1 cellular context compared by ENCODE assay signal in the genomic region with DNA sequence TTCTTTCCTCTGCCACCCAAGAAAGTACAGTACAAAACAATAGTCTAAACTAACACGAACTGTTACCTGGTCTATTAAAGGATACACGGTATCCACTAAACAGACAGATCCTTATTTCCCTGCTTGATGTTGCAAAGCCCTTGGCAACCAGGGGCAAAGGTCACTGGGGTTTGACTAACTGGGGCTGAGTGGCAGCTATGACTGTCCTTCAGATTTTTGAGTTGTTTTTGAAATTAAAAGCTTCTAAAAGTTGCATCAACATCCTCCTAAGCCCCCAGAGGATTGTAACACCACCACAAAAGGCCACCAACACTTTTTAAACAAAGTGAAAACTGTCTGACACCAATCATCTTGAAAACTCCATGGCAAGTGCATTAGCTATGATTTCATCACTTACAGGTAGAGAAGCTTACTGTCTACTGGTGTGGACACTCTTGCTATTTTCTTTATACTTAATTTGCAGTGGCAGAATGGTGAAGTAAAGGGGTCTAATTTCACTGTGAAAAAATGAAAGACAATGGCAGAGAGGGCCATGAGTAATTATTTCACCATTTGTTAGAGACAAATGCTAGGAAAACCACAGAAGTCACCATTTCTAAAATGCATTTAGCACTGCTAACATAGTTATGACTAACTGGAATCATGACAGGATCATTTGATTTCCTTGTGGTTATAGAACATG.
TF ChIP-seq lines count a peak whose summit lies in the region.

No MANE protein-coding gene starts in this region.

TF ChIP-seq in IMR-90, 13 proteins besides CTCF, POLR2A, EP300 and RAD21:
- TF ChIP-seq NFE2L2 (IDR thresholded peaks at IDR 0.05; ENCODE audit: low read depth, low read length) (no peak), MAFK (IDR thresholded peaks at IDR 0.05; ENCODE audit: low read depth, low read length) (no peak), RFX5 (IDR thresholded peaks at IDR 0.05; ENCODE audit: low read depth, low read length) (no peak), MXI1 (IDR thresholded peaks at IDR 0.05; ENCODE audit: borderline replicate concordance, low read depth, low read length) (no peak), CHD1 (IDR thresholded peaks at IDR 0.05; ENCODE audit: low read depth, low read length) (no peak), SMC3 (IDR thresholded peaks at IDR 0.05; ENCODE audit: low read depth, low read length) (no peak), BHLHE40 (IDR thresholded peaks at IDR 0.05; ENCODE audit: low read depth, low read length) (no peak), MAZ (IDR thresholded peaks at IDR 0.05; ENCODE audit: borderline replicate concordance, low read depth, low read length) (no peak), FOS (IDR thresholded peaks at IDR 0.05; ENCODE audit: low read depth, low read length) (no peak), CEBPB (IDR thresholded peaks at IDR 0.05; ENCODE audit: low read depth, low read length) (no peak), RCOR1 (IDR thresholded peaks at IDR 0.05; ENCODE audit: insufficient replicate concordance, low read length) (no peak)
- TF ChIP-seq, protein P1, sequence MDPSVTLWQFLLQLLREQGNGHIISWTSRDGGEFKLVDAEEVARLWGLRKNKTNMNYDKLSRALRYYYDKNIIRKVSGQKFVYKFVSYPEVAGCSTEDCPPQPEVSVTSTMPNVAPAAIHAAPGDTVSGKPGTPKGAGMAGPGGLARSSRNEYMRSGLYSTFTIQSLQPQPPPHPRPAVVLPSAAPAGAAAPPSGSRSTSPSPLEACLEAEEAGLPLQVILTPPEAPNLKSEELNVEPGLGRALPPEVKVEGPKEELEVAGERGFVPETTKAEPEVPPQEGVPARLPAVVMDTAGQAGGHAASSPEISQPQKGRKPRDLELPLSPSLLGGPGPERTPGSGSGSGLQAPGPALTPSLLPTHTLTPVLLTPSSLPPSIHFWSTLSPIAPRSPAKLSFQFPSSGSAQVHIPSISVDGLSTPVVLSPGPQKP (IDR thresholded peaks at IDR 0.05; ENCODE audit: borderline replicate concordance, low read depth, low read length) = no peak
- TF ChIP-seq, protein P2, sequence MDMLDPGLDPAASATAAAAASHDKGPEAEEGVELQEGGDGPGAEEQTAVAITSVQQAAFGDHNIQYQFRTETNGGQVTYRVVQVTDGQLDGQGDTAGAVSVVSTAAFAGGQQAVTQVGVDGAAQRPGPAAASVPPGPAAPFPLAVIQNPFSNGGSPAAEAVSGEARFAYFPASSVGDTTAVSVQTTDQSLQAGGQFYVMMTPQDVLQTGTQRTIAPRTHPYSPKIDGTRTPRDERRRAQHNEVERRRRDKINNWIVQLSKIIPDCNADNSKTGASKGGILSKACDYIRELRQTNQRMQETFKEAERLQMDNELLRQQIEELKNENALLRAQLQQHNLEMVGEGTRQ (IDR thresholded peaks at IDR 0.05; ENCODE audit: low read depth, low read length) = no peak
